In genomic region chr20:48845000-48845399, GRCh38 we compare ENCODE assay signal across 1 cellular context.
TF ChIP-seq lines count a peak whose summit lies in the region.

No MANE protein-coding gene starts in this region.

TF ChIP-seq in IMR-90, 13 proteins besides CTCF, POLR2A, EP300 and RAD21:
- TF ChIP-seq CEBPB (IDR thresholded peaks at IDR 0.05; ENCODE audit: low read depth, low read length) (peak; percentile 73), FOS (IDR thresholded peaks at IDR 0.05; ENCODE audit: low read depth, low read length) (no peak), RCOR1 (IDR thresholded peaks at IDR 0.05; ENCODE audit: insufficient replicate concordance, low read length) (no peak), MAFK (IDR thresholded peaks at IDR 0.05; ENCODE audit: low read depth, low read length) (no peak)
- TF ChIP-seq, protein P1, sequence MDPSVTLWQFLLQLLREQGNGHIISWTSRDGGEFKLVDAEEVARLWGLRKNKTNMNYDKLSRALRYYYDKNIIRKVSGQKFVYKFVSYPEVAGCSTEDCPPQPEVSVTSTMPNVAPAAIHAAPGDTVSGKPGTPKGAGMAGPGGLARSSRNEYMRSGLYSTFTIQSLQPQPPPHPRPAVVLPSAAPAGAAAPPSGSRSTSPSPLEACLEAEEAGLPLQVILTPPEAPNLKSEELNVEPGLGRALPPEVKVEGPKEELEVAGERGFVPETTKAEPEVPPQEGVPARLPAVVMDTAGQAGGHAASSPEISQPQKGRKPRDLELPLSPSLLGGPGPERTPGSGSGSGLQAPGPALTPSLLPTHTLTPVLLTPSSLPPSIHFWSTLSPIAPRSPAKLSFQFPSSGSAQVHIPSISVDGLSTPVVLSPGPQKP (IDR thresholded peaks at IDR 0.05; ENCODE audit: borderline replicate concordance, low read depth, low read length): no peak
